ENCODE assay signal across 32 cellular contexts in the genomic region with DNA sequence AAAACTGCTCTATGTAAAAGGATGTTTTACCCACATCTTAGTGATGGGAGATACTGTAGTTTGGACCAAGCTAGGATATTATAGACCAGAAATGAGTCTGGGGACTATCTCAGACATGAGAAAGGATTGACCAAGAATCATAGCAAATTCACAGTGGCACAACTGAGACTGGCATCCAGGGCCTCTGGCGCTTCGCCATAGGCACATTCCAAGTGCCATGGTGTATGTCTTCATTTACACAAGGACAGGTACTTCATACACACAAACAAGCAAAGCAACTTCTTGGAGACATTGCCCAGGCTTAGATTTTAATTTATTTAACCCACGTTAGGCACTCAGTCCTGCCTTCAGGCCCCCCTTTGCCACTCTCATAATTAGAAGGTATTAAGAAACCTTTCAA. TPM values are rescaled to one million over a fixed set of nuclear protein-coding genes. Genes with fewer than 3 reads are reported as not detected.
"Had no signal": no experiment of that assay in that cellular context is flagged by ENCODE, and none has a peak within 500 bp of the region (broad histone marks: within the 10 kb centered on the region; RNA-seq: fewer than 3 reads in every experiment).

No MANE protein-coding gene starts in this region.

- H3K36me3 ChIP-seq: brain microvascular endothelial cell, esophagus muscularis mucosa, gastrocnemius medialis, heart left ventricle had no signal

- H3K27ac Mint-ChIP-seq: activated CD4-positive, alpha-beta memory T cell treated with anti-CD3 and anti-CD28 coated beads, Interleukin-2, amount 10 ng/mL, durations not matched to agents 7 days and 5 days; activated CD4-positive, alpha-beta T cell treated with anti-CD3 and anti-CD28 coated beads, Interleukin-2, amount 10 ng/mL, durations not matched to agents 7 days and 5 days; activated naive CD4-positive, alpha-beta T cell treated with anti-CD3 and anti-CD28 coated beads, Interleukin-2, amount 10 ng/mL, durations not matched to agents 7 days and 5 days; activated naive CD4-positive, alpha-beta T cell treated with anti-CD3 and anti-CD28 coated beads, Interleukin-2, amount 50 U/mL, for 72 hours; activated naive CD8-positive, alpha-beta T cell treated with anti-CD3 and anti-CD28 coated beads, Interleukin-2, amount 10 ng/mL, durations not matched to agents 7 days and 5 days; activated T-cell treated with anti-CD3 and anti-CD28 coated beads, Interleukin-2, amount 50 U/mL, for 24 hours; activated T-cell treated with anti-CD3 and anti-CD28 coated beads, Interleukin-2, amount 50 U/mL, for 72 hours; effector memory CD8-positive, alpha-beta T cell; T-cell; T-helper 1 cell treated with Interleukin-12 subunit alpha and Interleukin-12 subunit beta and Interleukin-4 antibody, amounts not matched to agents 30 μg/mL and 1 μg/mL, for 36 hours; WTC11 had no signal

- H3K9me3 ChIP-seq: esophagus muscularis mucosa, gastrocnemius medialis, heart left ventricle had no signal

- ATAC-seq: activated naive CD4-positive, alpha-beta T cell treated with anti-CD3 and anti-CD28 coated beads, Interleukin-2, amount 50 U/mL, for 72 hours; activated T-cell treated with anti-CD3 and anti-CD28 coated beads, Interleukin-2, amount 50 U/mL, for 72 hours; effector memory CD8-positive, alpha-beta T cell; foreskin keratinocyte; gastrocnemius medialis; heart left ventricle; T-cell; WTC11 had no signal

- H3K27ac ChIP-seq: brain microvascular endothelial cell, foreskin keratinocyte, gastrocnemius medialis had no signal

- H3K36me3 Mint-ChIP-seq: activated naive CD4-positive, alpha-beta T cell treated with anti-CD3 and anti-CD28 coated beads, Interleukin-2, amount 10 ng/mL, durations not matched to agents 7 days and 5 days; activated naive CD4-positive, alpha-beta T cell treated with anti-CD3 and anti-CD28 coated beads, Interleukin-2, amount 50 U/mL, for 72 hours; activated naive CD8-positive, alpha-beta T cell treated with anti-CD3 and anti-CD28 coated beads, Interleukin-2, amount 10 ng/mL, durations not matched to agents 7 days and 5 days; T-cell; WTC11 had no signal

- H3K4me3 Mint-ChIP-seq: activated CD4-positive, alpha-beta memory T cell treated with anti-CD3 and anti-CD28 coated beads, Interleukin-2, amount 10 ng/mL, durations not matched to agents 7 days and 5 days; activated CD4-positive, alpha-beta T cell treated with anti-CD3 and anti-CD28 coated beads, Interleukin-2, amount 10 ng/mL, durations not matched to agents 7 days and 5 days; activated naive CD4-positive, alpha-beta T cell treated with anti-CD3 and anti-CD28 coated beads, Interleukin-2, amount 10 ng/mL, durations not matched to agents 7 days and 5 days; activated naive CD8-positive, alpha-beta T cell treated with anti-CD3 and anti-CD28 coated beads, Interleukin-2, amount 10 ng/mL, durations not matched to agents 7 days and 5 days; activated T-cell treated with anti-CD3 and anti-CD28 coated beads, Interleukin-2, amount 50 U/mL, for 24 hours; activated T-cell treated with anti-CD3 and anti-CD28 coated beads, Interleukin-2, amount 50 U/mL, for 72 hours; effector memory CD8-positive, alpha-beta T cell; T-cell; T-helper 1 cell treated with Interleukin-12 subunit alpha and Interleukin-12 subunit beta and Interleukin-4 antibody, amounts not matched to agents 30 μg/mL and 1 μg/mL, for 36 hours; WTC11 had no signal

- H3K4me3 ChIP-seq: esophagus muscularis mucosa, gastrocnemius medialis, heart left ventricle had no signal

- H3K4me1 ChIP-seq: foreskin keratinocyte, gastrocnemius medialis had no signal

- DNase-seq: activated CD4-positive, alpha-beta memory T cell treated with anti-CD3 and anti-CD28 coated beads, Interleukin-2, amount 10 ng/mL, durations not matched to agents 7 days and 5 days; activated CD4-positive, alpha-beta T cell treated with anti-CD3 and anti-CD28 coated beads for 1 hour; activated CD4-positive, alpha-beta T cell treated with anti-CD3 and anti-CD28 coated beads for 4 hours; activated CD4-positive, alpha-beta T cell treated with anti-CD3 and anti-CD28 coated beads, Interleukin-2, amount 10 ng/mL, durations not matched to agents 7 days and 5 days; activated CD4-positive, alpha-beta T cell treated with anti-CD3 and anti-CD28 coated beads, Interleukin-2, amount 50 U/mL, for 4 hours; activated CD8-positive, alpha-beta memory T cell treated with anti-CD3 and anti-CD28 coated beads, Interleukin-2, amount 50 U/mL, for 48 hours; activated gamma-delta T cell; activated naive CD4-positive, alpha-beta T cell; activated naive CD4-positive, alpha-beta T cell treated with anti-CD3 and anti-CD28 coated beads, Interleukin-2, amount 10 ng/mL, durations not matched to agents 7 days and 5 days; activated naive CD8-positive, alpha-beta T cell treated with anti-CD3 and anti-CD28 coated beads, Interleukin-2, amount 10 ng/mL, durations not matched to agents 7 days and 5 days; activated T-cell treated with anti-CD3 and anti-CD28 coated beads for 4 hours; activated T-cell treated with anti-CD3 and anti-CD28 coated beads, Interleukin-2, amount 50 U/mL, for 24 hours; activated T-cell treated with anti-CD3 and anti-CD28 coated beads, Interleukin-2, amount 50 U/mL, for 72 hours; amniotic stem cell; anterior cingulate cortex; brain microvascular endothelial cell; caudate nucleus; cortex of kidney; dermis blood vessel endothelial cell; effector CD4-positive, alpha-beta T cell; effector memory CD8-positive, alpha-beta T cell; erythroblast; foreskin keratinocyte; gastrocnemius medialis; glutamatergic neuron; heart left ventricle; T-cell; T1000 had no signal

- H3K27me3 ChIP-seq: brain microvascular endothelial cell, esophagus muscularis mucosa, gastrocnemius medialis had no signal

- H3K9me3 Mint-ChIP-seq: activated CD4-positive, alpha-beta memory T cell treated with anti-CD3 and anti-CD28 coated beads, Interleukin-2, amount 10 ng/mL, durations not matched to agents 7 days and 5 days; activated CD4-positive, alpha-beta T cell treated with anti-CD3 and anti-CD28 coated beads, Interleukin-2, amount 10 ng/mL, durations not matched to agents 7 days and 5 days; activated naive CD4-positive, alpha-beta T cell treated with anti-CD3 and anti-CD28 coated beads, Interleukin-2, amount 10 ng/mL, durations not matched to agents 7 days and 5 days; activated naive CD4-positive, alpha-beta T cell treated with anti-CD3 and anti-CD28 coated beads, Interleukin-2, amount 50 U/mL, for 72 hours; activated naive CD8-positive, alpha-beta T cell treated with anti-CD3 and anti-CD28 coated beads, Interleukin-2, amount 10 ng/mL, durations not matched to agents 7 days and 5 days; activated T-cell treated with anti-CD3 and anti-CD28 coated beads, Interleukin-2, amount 50 U/mL, for 24 hours; activated T-cell treated with anti-CD3 and anti-CD28 coated beads, Interleukin-2, amount 50 U/mL, for 72 hours; effector memory CD8-positive, alpha-beta T cell; T-cell; T-helper 1 cell treated with Interleukin-12 subunit alpha and Interleukin-12 subunit beta and Interleukin-4 antibody, amounts not matched to agents 30 μg/mL and 1 μg/mL, for 36 hours; WTC11 had no signal

- H3K4me1 Mint-ChIP-seq: activated CD4-positive, alpha-beta memory T cell treated with anti-CD3 and anti-CD28 coated beads, Interleukin-2, amount 10 ng/mL, durations not matched to agents 7 days and 5 days; activated CD4-positive, alpha-beta T cell treated with anti-CD3 and anti-CD28 coated beads, Interleukin-2, amount 10 ng/mL, durations not matched to agents 7 days and 5 days; activated naive CD4-positive, alpha-beta T cell treated with anti-CD3 and anti-CD28 coated beads, Interleukin-2, amount 10 ng/mL, durations not matched to agents 7 days and 5 days; activated naive CD8-positive, alpha-beta T cell treated with anti-CD3 and anti-CD28 coated beads, Interleukin-2, amount 10 ng/mL, durations not matched to agents 7 days and 5 days; T-cell; WTC11 had no signal

RNA-seq across cellular contexts. Expression of a gene that starts 28.9 kb away (rescaled TPM):
- total RNA-seq: activated naive CD8-positive, alpha-beta T cell treated with anti-CD3 and anti-CD28 coated beads, Interleukin-2, amount 10 ng/mL, durations not matched to agents 7 days and 5 days; dermis blood vessel endothelial cell had no signal
